In the genomic region with DNA sequence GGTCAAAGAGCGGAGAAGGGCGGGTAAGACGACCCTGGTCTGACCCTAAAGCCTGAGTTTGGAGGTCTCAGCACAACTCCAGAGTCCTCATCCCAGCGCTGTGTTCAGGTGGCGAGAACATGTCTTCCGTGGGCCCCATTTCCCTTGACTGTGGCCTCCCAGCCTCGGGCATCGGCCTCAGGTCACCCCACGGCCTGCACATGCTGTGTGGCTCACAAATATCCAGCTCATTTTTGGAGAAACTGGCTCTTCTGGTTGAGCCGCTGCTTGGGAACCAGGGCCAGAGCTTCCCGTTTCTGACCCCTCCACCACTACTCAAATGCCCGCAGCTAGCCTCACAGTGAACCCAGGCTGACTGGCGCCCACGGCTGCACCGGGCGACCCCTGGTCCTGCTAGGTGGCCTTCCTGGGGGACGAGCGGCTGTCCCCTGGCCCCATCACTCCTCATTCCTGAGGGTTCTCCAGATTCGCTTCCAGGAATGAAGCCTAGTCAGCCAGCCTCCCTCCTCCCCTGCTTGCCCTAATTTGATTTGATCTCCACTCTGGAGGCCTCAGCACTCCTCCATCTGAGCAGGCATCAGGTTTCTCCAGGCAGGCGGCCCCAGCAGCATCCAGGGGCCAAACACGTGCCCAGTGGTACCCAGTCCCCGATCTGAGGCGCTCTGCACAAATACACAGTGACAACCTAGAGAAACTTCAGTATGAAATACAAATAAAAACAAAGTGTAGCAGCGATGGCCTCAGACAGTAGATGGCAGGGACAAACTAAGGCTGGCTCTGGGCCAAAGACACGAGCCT, we compare ENCODE assay signal across 15 cellular contexts. TPM values are rescaled to one million over a fixed set of nuclear protein-coding genes. Genes with fewer than 3 reads are reported as not detected.
DNase-seq lines count a peak whose midpoint lies in the region; ATAC-seq and TF ChIP-seq lines count a peak whose summit lies in the region.
"Had no signal": no experiment of that assay in that cellular context is flagged by ENCODE, and none has a peak within 500 bp of the region (broad histone marks: within the 10 kb centered on the region; RNA-seq: fewer than 3 reads in every experiment).

No MANE protein-coding gene starts in this region.

- 75 to 85% (median 81%) methylated on average over 13 to 25 of the region's 25 CpGs for WGBS in adrenal gland, 4 donors

- H3K9me3 ChIP-seq in WERI-Rb-1 (ENCODE audit: severe bottlenecking) (no peaks in the 10 kb centered on the region), muscle layer of duodenum (ENCODE audit: control insufficient read depth in 1 of 2, low read length in 2 of 2) (no peaks in the 10 kb centered on the region), adrenal gland (replicated peaks in 1 of 3) (no peaks in the 10 kb centered on the region)
- H3K9me3 ChIP-seq: mucosa of descending colon, SJSA1 had no signal

- intact Hi-C loops in head of caudate nucleus (cut with DNase I) (no loop called here), adrenal gland (cut with DNase I) (no loop called here)

- DNase-seq in WERI-Rb-1 (no peak), head of caudate nucleus (no peak), adrenal gland (no peak), NCI-H1417 (lab: John Stamatoyannopoulos, UW) (no peak)
- DNase-seq: activated CD4-positive, alpha-beta T cell treated with anti-CD3 and anti-CD28 coated beads, Interleukin-2, amount 50 U/mL, for 1 hour; NCI-H1436; NCI-H774; substantia nigra had no signal

- TF ChIP-seq CTCF in 22Rv1 (IDR thresholded peaks at IDR 0.05) = no peak
- TF ChIP-seq CTCF in C4-2B (conservative IDR thresholded peaks at IDR 0.05) = no peak
- TF ChIP-seq CTCF in WERI-Rb-1 (IDR thresholded peaks at IDR 0.05; ENCODE audit: low read depth, low read length) = no peak
- no peak for TF ChIP-seq CTCF in adrenal gland (IDR thresholded peaks at IDR 0.05)

- TF ChIP-seq POLR2A in adrenal gland (IDR thresholded peaks at IDR 0.05) = no peak

- H3K36me3 ChIP-seq in WERI-Rb-1 (peaks cover 46% of the 10 kb centered on the region), muscle layer of duodenum (ENCODE audit: control insufficient read depth in 1 of 2, insufficient read depth in 2 of 2, low read length in 2 of 2) (peaks cover 0 to 20% of the 10 kb centered on the region in 2 donors), adrenal gland (replicated peaks in 1 of 2) (peaks cover 0 to 4% of the 10 kb centered on the region in 2 donors)

- H3K27me3 ChIP-seq in WERI-Rb-1 (ENCODE audit: insufficient read depth, low read depth, severe bottlenecking) (no peaks in the 10 kb centered on the region), muscle layer of duodenum (ENCODE audit: low read depth, low read length) (no peaks in the 10 kb centered on the region), adrenal gland (peaks cover 17% of the 10 kb centered on the region)

- H3K4me1 ChIP-seq in muscle layer of duodenum (ENCODE audit: control insufficient read depth in 1 of 2, insufficient read depth in 2 of 2, low read length in 2 of 2) (peaks cover 6 to 16% of the 10 kb centered on the region in 2 donors), adrenal gland (replicated peaks in 1 of 2) (peaks cover 0 to 6% of the 10 kb centered on the region in 2 donors)
- H3K4me1 ChIP-seq: SJSA1 had no signal

- ATAC-seq in HG02973 (IDR thresholded peaks at IDR 0.05; ENCODE audit: unreplicated experiment) = no peak

- H3K4me3 ChIP-seq in WERI-Rb-1 (ENCODE audit: low read depth, low read length) (no peak overlapping the region), muscle layer of duodenum (ENCODE audit: low read depth in 1 of 2, low read length in 2 of 2) (peak overlapping the region in 1 of 2 donors; percentile 30), adrenal gland (no peak overlapping the region)
- H3K4me3 ChIP-seq: mucosa of descending colon, SJSA1 had no signal

- H3K27ac ChIP-seq in 22Rv1 (peak overlapping the region; percentile 50), C4-2B (peak overlapping the region; percentile 79), WERI-Rb-1 (peak overlapping the region; percentile 16; the same call in 1 of the 2 replicates), muscle layer of duodenum (ENCODE audit: low read length) (peak overlapping the region; percentile 23), adrenal gland (peak overlapping the region in 2 of 5 donors; percentile 44 to 53)
- H3K27ac ChIP-seq: SJSA1 had no signal

RNA-seq across cellular contexts. Expression of a gene that starts 4.7 kb away (rescaled TPM):
- total RNA-seq in adrenal gland = under 1 TPM in 1 of 8 donors, not detected in 7; 0.11 TPM
- 1 to 10 TPM in 1 of 3 donors, under 1 TPM in 1, not detected in 1; 0.44 to 1.9 TPM for polyA plus RNA-seq in adrenal gland
- total RNA-seq: CD8-positive, alpha-beta memory T cell; SJSA1 had no signal
- polyA plus RNA-seq: CD8-positive, alpha-beta memory T cell had no signal

RNA-seq across cellular contexts. Expression of a gene that starts 12.9 kb away (rescaled TPM):
- total RNA-seq in adrenal gland = 1 to 10 TPM in 3 of 8 donors, under 1 TPM in 1, not detected in 4; 0.65 to 1.4 (median 1.4) TPM
- 1 to 10 TPM in 1 of 3 donors, under 1 TPM in 1, not detected in 1; 0.88 to 1.2 TPM for polyA plus RNA-seq in adrenal gland
- total RNA-seq: CD8-positive, alpha-beta memory T cell; mucosa of descending colon; SJSA1 had no signal
- polyA plus RNA-seq: CD8-positive, alpha-beta memory T cell had no signal
